Comparison of ENCODE assay signal across 8 cellular contexts in genomic region chr15:73631915-73632669, GRCh38. TPM values are rescaled to one million over a fixed set of nuclear protein-coding genes. Genes with fewer than 3 reads are reported as not detected.
DNase-seq lines count a peak whose midpoint lies in the region; ATAC-seq and TF ChIP-seq lines count a peak whose summit lies in the region.

No MANE protein-coding gene starts in this region.

- POLR2A ChIA-PET in OCI-LY7 (lab: Charles Lee): interaction anchor here (1.5 to 6.0 kb wide), 2 partner anchors 9 to 14 kb away, joined by 3 to 57 read pairs; no protein-coding TSS in a partner anchor

- peak overlapping the region; percentile 98 for H3K4me2 ChIP-seq in OCI-LY7 (ENCODE audit: low read length)

- no peak for DNase-seq in activated T-cell treated with anti-CD3 and anti-CD28 coated beads, Interleukin-2, amount 50 U/mL, for 4 hours
- DNase-seq in activated T-cell treated with anti-CD3 and anti-CD28 coated beads for 4 hours (no peak), OCI-LY7 (ENCODE audit: low spot score) (peak; percentile 10), cerebellar cortex (ENCODE audit: low spot score) (peak; percentile 68), kidney glomerular epithelial cell (lab: John Stamatoyannopoulos, UW) (peak; percentile 34), occipital lobe (lab: John Stamatoyannopoulos, UW) (no peak)
- DNase-seq in stimulated activated naive CD8-positive, alpha-beta T cell treated with anti-CD3 and anti-CD28 coated beads, Interleukin-15, amount 100 ng/mL, for 72 hours: no peak

- ATAC-seq in activated T-cell treated with anti-CD3 and anti-CD28 coated beads, Interleukin-2, amount 50 U/mL, for 4 hours: no peak
- no peak for ATAC-seq in stimulated activated naive CD8-positive, alpha-beta T cell treated with anti-CD3 and anti-CD28 coated beads, Interleukin-15, amount 100 ng/mL, for 72 hours
- ATAC-seq in GM19035 (IDR thresholded peaks at IDR 0.05; ENCODE audit: unreplicated experiment): no peak

- H3K4me1 ChIP-seq in OCI-LY7 (ENCODE audit: insufficient read depth, low read length, poor library complexity, severe bottlenecking): peaks cover 43% of the 10 kb centered on the region

- no peak overlapping the region; the same call in 1 of the 2 replicates for H2AFZ ChIP-seq in OCI-LY7 (ENCODE audit: low read length)

- no peaks in the 10 kb centered on the region for H3K9me2 ChIP-seq in OCI-LY7 (ENCODE audit: insufficient read depth, low read length)

- peaks cover 37% of the 10 kb centered on the region for H4K20me1 ChIP-seq in OCI-LY7 (ENCODE audit: insufficient read depth, low read length)

- CTCF ChIA-PET in OCI-LY7 (lab: Charles Lee; ENCODE audit: unreplicated experiment): no interaction called here

- TF ChIP-seq CTCF in OCI-LY7 (conservative IDR thresholded peaks at IDR 0.05; ENCODE audit: low read length): no peak

- H3K9me3 Mint-ChIP-seq in activated T-cell treated with anti-CD3 and anti-CD28 coated beads, Interleukin-2, amount 50 U/mL, for 4 hours: no peaks in the 10 kb centered on the region
- no peaks in the 10 kb centered on the region for H3K9me3 Mint-ChIP-seq in stimulated activated naive CD8-positive, alpha-beta T cell treated with anti-CD3 and anti-CD28 coated beads, Interleukin-15, amount 100 ng/mL, for 72 hours

- H3K27ac Mint-ChIP-seq in stimulated activated naive CD8-positive, alpha-beta T cell treated with anti-CD3 and anti-CD28 coated beads, Interleukin-15, amount 100 ng/mL, for 72 hours: peak overlapping the region; percentile 54 to 57

- H3K36me3 Mint-ChIP-seq in activated T-cell treated with anti-CD3 and anti-CD28 coated beads, Interleukin-2, amount 50 U/mL, for 4 hours (ENCODE audit: insufficient read depth): peaks cover 3% of the 10 kb centered on the region

- peaks cover 6% of the 10 kb centered on the region for H3K27me3 Mint-ChIP-seq in activated T-cell treated with anti-CD3 and anti-CD28 coated beads, Interleukin-2, amount 50 U/mL, for 4 hours (ENCODE audit: low read depth)
- peaks cover 7% of the 10 kb centered on the region for H3K27me3 Mint-ChIP-seq in stimulated activated naive CD8-positive, alpha-beta T cell treated with anti-CD3 and anti-CD28 coated beads, Interleukin-15, amount 100 ng/mL, for 72 hours

- intact Hi-C loops in OCI-LY7 (cut with micrococcal nuclease; ENCODE audit: unreplicated experiment): loop anchor here (5.0 to 10.0 kb wide), 2 partner anchors 347 to 850 kb away; partner anchors contain the start of gene ADPGK

- no peaks in the 10 kb centered on the region for H3K36me3 ChIP-seq in OCI-LY7 (ENCODE audit: insufficient read depth, low read length)

- peak overlapping the region; percentile 84 for H3K4me3 Mint-ChIP-seq in activated T-cell treated with anti-CD3 and anti-CD28 coated beads, Interleukin-2, amount 50 U/mL, for 4 hours
- H3K4me3 Mint-ChIP-seq in stimulated activated naive CD8-positive, alpha-beta T cell treated with anti-CD3 and anti-CD28 coated beads, Interleukin-15, amount 100 ng/mL, for 72 hours: peak overlapping the region; percentile 86 to 89

- peaks cover 50% of the 10 kb centered on the region for H3K4me1 Mint-ChIP-seq in activated T-cell treated with anti-CD3 and anti-CD28 coated beads, Interleukin-2, amount 50 U/mL, for 4 hours (ENCODE audit: low read depth)
- peaks cover 63% of the 10 kb centered on the region for H3K4me1 Mint-ChIP-seq in stimulated activated naive CD8-positive, alpha-beta T cell treated with anti-CD3 and anti-CD28 coated beads, Interleukin-15, amount 100 ng/mL, for 72 hours

- peaks cover 57% of the 10 kb centered on the region for H3K79me2 ChIP-seq in OCI-LY7 (ENCODE audit: insufficient read depth, low read depth, low read length)

- H3K4me3 ChIP-seq in OCI-LY7 (ENCODE audit: low read depth, low read length, poor library complexity, severe bottlenecking): peak overlapping the region; percentile 96

- no peak overlapping the region for H3K27ac ChIP-seq in OCI-LY7 (ENCODE audit: low read depth, low read length, poor library complexity, severe bottlenecking)

- BruUV-seq in OCI-LY7 (replicated peaks; lab: Mats Ljungman, UMichigan): no TSS peak

- H3K9me3 ChIP-seq in OCI-LY7 (ENCODE audit: low read length): no peaks in the 10 kb centered on the region

RNA-seq across cellular contexts. Expression of gene NPTN, which starts 1.1 kb away (rescaled TPM):
- 10 to 100 TPM; 65.5 to 68.1 (median 67.7) TPM for total RNA-seq in activated T-cell treated with anti-CD3 and anti-CD28 coated beads, Interleukin-2, amount 50 U/mL, for 4 hours
- total RNA-seq in OCI-LY7 (2014; rRNA removed; shearing (Covaris generic)): 36.0 and 41.5 TPM in 2 replicates
- 36.6 and 43.2 TPM in 2 replicates for total RNA-seq in OCI-LY7 (2022)
- 86.1 TPM for total RNA-seq in occipital lobe

RNA-seq across cellular contexts. Expression of gene CD276, which starts 52.1 kb away (rescaled TPM):
- total RNA-seq in activated T-cell treated with anti-CD3 and anti-CD28 coated beads, Interleukin-2, amount 50 U/mL, for 4 hours: 1 to 10 TPM; 2.6 to 4.1 (median 3.1) TPM
- total RNA-seq in OCI-LY7 (2014; rRNA removed; shearing (Covaris generic)): not detected in 2 replicates
- not detected in 2 replicates for total RNA-seq in OCI-LY7 (2022)
- total RNA-seq in occipital lobe: 24.5 TPM

Comparison
In these comparisons a context has a peak if more than half of its experiments do, and no peak if none do; other contexts are left out.
1. DNase-seq: peak in OCI-LY7 (single experiment), cerebellar cortex (single experiment) and kidney glomerular epithelial cell (single experiment); none in activated T-cell treated with anti-CD3 and anti-CD28 coated beads, Interleukin-2, amount 50 U/mL, for 4 hours (single experiment), activated T-cell treated with anti-CD3 and anti-CD28 coated beads for 4 hours (single experiment), stimulated activated naive CD8-positive, alpha-beta T cell treated with anti-CD3 and anti-CD28 coated beads, Interleukin-15, amount 100 ng/mL, for 72 hours (0 of 2) and occipital lobe (single experiment).